Comparison of ENCODE assay signal across 23 cellular contexts in the genomic region with DNA sequence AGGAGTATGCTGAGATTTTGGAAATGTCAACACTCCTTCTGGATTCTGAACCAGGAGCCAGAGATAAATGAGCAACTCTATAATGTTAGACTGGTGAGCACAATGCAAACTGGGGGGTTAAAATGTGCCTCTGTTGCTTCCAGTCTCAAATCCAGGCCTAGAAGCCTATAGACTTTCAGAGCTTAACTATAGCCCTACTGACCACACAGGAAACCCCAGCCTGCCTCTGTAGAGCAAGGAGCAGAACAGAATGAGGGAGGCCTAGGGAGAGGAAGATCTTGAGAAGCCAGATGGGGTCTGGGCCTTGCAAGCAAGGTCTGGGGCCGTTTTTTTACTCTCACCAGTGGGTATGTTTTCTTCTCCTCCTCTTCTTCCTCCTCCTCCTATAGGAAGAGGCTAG.
DNase-seq lines count a peak whose midpoint lies in the region; ATAC-seq and TF ChIP-seq lines count a peak whose summit lies in the region.
"Had no signal": no experiment of that assay in that cellular context is flagged by ENCODE, and none has a peak within 500 bp of the region (broad histone marks: within the 10 kb centered on the region; RNA-seq: fewer than 3 reads in every experiment).

No MANE protein-coding gene starts in this region.

- peaks cover 0 to 16% (median 7%) of the 10 kb centered on the region in 11 experiments; a peak in 14 of 22 replicates for H3K9me3 ChIP-seq in BLaER1 treated with 17β-estradiol and CSF1 and Interleukin-3, amounts not matched to agents 10 nM and 100 nM (replicated peaks in 1 of 11)
- no peaks in the 10 kb centered on the region for H3K9me3 ChIP-seq in H9 (ENCODE audit: control insufficient read depth, low read depth, low read length)
- no peaks in the 10 kb centered on the region for H3K9me3 ChIP-seq in PC-9 (ENCODE audit: insufficient read depth, low read depth)
- no peaks in the 10 kb centered on the region for H3K9me3 ChIP-seq in mesenchymal stem cell (ENCODE audit: control insufficient read depth, low read length)
- no peaks in the 10 kb centered on the region for H3K9me3 ChIP-seq in prostate gland
- H3K9me3 ChIP-seq: BE2C, gastroesophageal sphincter, sigmoid colon, transverse colon had no signal

- peak overlapping the region; percentile 2 to 53 (median 39); a peak in 17 of 22 replicates for H3K4me2 ChIP-seq in BLaER1 treated with 17β-estradiol and CSF1 and Interleukin-3, amounts not matched to agents 10 nM and 100 nM
- no peak overlapping the region for H3K4me2 ChIP-seq in H9 (ENCODE audit: insufficient read depth, insufficient read length, low read length)
- H3K4me2 ChIP-seq in PC-9: no peak overlapping the region
- no peak overlapping the region for H3K4me2 ChIP-seq in mesenchymal stem cell (ENCODE audit: low read length, poor library complexity, severe bottlenecking)

- no peak overlapping the region for H4K8ac ChIP-seq in H9 (replicated peaks; ENCODE audit: insufficient read length, low read depth, low read length)
- no peak overlapping the region for H4K8ac ChIP-seq in mesenchymal stem cell (ENCODE audit: low read length)

- H3K27me3 ChIP-seq in BLaER1 treated with 17β-estradiol and CSF1 and Interleukin-3, amounts not matched to agents 10 nM and 100 nM: no peaks in the 10 kb centered on the region
- no peaks in the 10 kb centered on the region for H3K27me3 ChIP-seq in H9 (ENCODE audit: insufficient read depth, low read length)
- no peaks in the 10 kb centered on the region for H3K27me3 ChIP-seq in PC-9 (ENCODE audit: insufficient read depth, low read depth)
- no peaks in the 10 kb centered on the region for H3K27me3 ChIP-seq in mesenchymal stem cell (ENCODE audit: control insufficient read depth in 1 of 2, insufficient read depth in 1 of 2, low read length in 2 of 2)
- H3K27me3 ChIP-seq in prostate gland (replicated peaks; ENCODE audit: insufficient read depth): no peaks in the 10 kb centered on the region
- H3K27me3 ChIP-seq: BE2C, cardiac muscle cell, gastroesophageal sphincter, sigmoid colon, transverse colon had no signal

- no peaks in the 10 kb centered on the region for H4K20me1 ChIP-seq in BLaER1 treated with 17β-estradiol and CSF1 and Interleukin-3, amounts not matched to agents 10 nM and 100 nM
- H4K20me1 ChIP-seq in H9 (ENCODE audit: control insufficient read depth, insufficient read depth, insufficient read length) (no peaks in the 10 kb centered on the region), PC-9 (ENCODE audit: insufficient read depth) (no peaks in the 10 kb centered on the region)

- H3K9me3 Mint-ChIP-seq in H9: no peaks in the 10 kb centered on the region
- H3K9me3 Mint-ChIP-seq: T-helper 2 cell treated with Interferon-gamma antibody and Interleukin-4, amounts not matched to agents 5 μg/mL and 100 μg/mL, for 36 hours had no signal

- no peaks in the 10 kb centered on the region for H3K79me2 ChIP-seq in H9 (ENCODE audit: insufficient read depth, low read length)
- no peaks in the 10 kb centered on the region for H3K79me2 ChIP-seq in PC-9 (ENCODE audit: low read depth)

- POLR2A ChIA-PET in PC-9 (lab: Charles Lee; ENCODE audit: unreplicated experiment): no interaction called here

- intact Hi-C loops in PC-9 (cut with micrococcal nuclease; ENCODE audit: unreplicated experiment) (no loop called here), prostate gland (cut with DNase I) (no loop called here)

- ATAC-seq in HG03520 (IDR thresholded peaks at IDR 0.05; ENCODE audit: unreplicated experiment): no peak
- ATAC-seq in GM19324 (IDR thresholded peaks at IDR 0.05; ENCODE audit: low FRiP score, unreplicated experiment): no peak
- ATAC-seq: gastroesophageal sphincter had no signal

- H4K5ac ChIP-seq in H9 (ENCODE audit: insufficient read length, low read depth, low read length): no peak overlapping the region

- no peak overlapping the region for H2BK20ac ChIP-seq in H9 (ENCODE audit: low read depth, low read length, poor library complexity, severe bottlenecking)

- H3K18ac ChIP-seq in H9 (ENCODE audit: insufficient read length, low read depth, low read length) (no peak overlapping the region), mesenchymal stem cell (ENCODE audit: low read depth in 1 of 2, low read length in 2 of 2) (no peak overlapping the region)

- no peaks in the 10 kb centered on the region for H3K79me1 ChIP-seq in H9 (ENCODE audit: insufficient read depth, low read depth, low read length, poor library complexity, severe bottlenecking)
- no peaks in the 10 kb centered on the region for H3K79me1 ChIP-seq in mesenchymal stem cell (replicated peaks; ENCODE audit: low read length, poor library complexity, severe bottlenecking)

- H3K27me3 Mint-ChIP-seq in H9 (ENCODE audit: low read depth): no peaks in the 10 kb centered on the region
- H3K27me3 Mint-ChIP-seq: activated naive CD8-positive, alpha-beta T cell treated with anti-CD3 and anti-CD28 coated beads, Interleukin-2, amount 10 ng/mL, durations not matched to agents 7 days and 5 days had no signal

- peaks cover 0 to 4% of the 10 kb centered on the region in 2 experiments; a peak in 2 of 4 replicates for H3K4me1 Mint-ChIP-seq in H9
- H3K4me1 Mint-ChIP-seq: activated naive CD8-positive, alpha-beta T cell treated with anti-CD3 and anti-CD28 coated beads, Interleukin-2, amount 10 ng/mL, durations not matched to agents 7 days and 5 days; immature natural killer cell had no signal

- H3K36me3 Mint-ChIP-seq in H9 (ENCODE audit: insufficient read depth in 1 of 3, low read depth in 3 of 3): no peaks in the 10 kb centered on the region
- H3K36me3 Mint-ChIP-seq: activated naive CD8-positive, alpha-beta T cell treated with anti-CD3 and anti-CD28 coated beads, Interleukin-2, amount 10 ng/mL, durations not matched to agents 7 days and 5 days; immature natural killer cell had no signal

- H3K4me1 ChIP-seq in BLaER1 treated with 17β-estradiol and CSF1 and Interleukin-3, amounts not matched to agents 10 nM and 100 nM: peaks cover 4 to 38% (median 15%) of the 10 kb centered on the region in 10 experiments
- no peaks in the 10 kb centered on the region for H3K4me1 ChIP-seq in H9 (ENCODE audit: insufficient read depth, low read length)
- no peaks in the 10 kb centered on the region for H3K4me1 ChIP-seq in PC-9 (replicated peaks; ENCODE audit: insufficient read depth)
- H3K4me1 ChIP-seq in mesenchymal stem cell (ENCODE audit: control insufficient read depth, insufficient read depth, low read depth, low read length): no peaks in the 10 kb centered on the region
- H3K4me1 ChIP-seq in prostate gland (replicated peaks): no peaks in the 10 kb centered on the region
- H3K4me1 ChIP-seq: BE2C, sigmoid colon, transverse colon had no signal

- H3K4me3 Mint-ChIP-seq in H9: no peak overlapping the region
- H3K4me3 Mint-ChIP-seq: activated naive CD8-positive, alpha-beta T cell treated with anti-CD3 and anti-CD28 coated beads, Interleukin-2, amount 10 ng/mL, durations not matched to agents 7 days and 5 days; immature natural killer cell; T-helper 2 cell treated with Interferon-gamma antibody and Interleukin-4, amounts not matched to agents 5 μg/mL and 100 μg/mL, for 36 hours had no signal

- no peak overlapping the region for H3K4ac ChIP-seq in H9 (ENCODE audit: low read depth, low read length)
- no peak overlapping the region for H3K4ac ChIP-seq in mesenchymal stem cell (ENCODE audit: low read depth in 1 of 2, low read length in 2 of 2)

- no peak overlapping the region for H4K91ac ChIP-seq in H9 (ENCODE audit: insufficient read length, low read depth, low read length)
- H4K91ac ChIP-seq in mesenchymal stem cell (ENCODE audit: low read length): no peak overlapping the region

- no peaks in the 10 kb centered on the region for H3F3A ChIP-seq in PC-9 (ENCODE audit: insufficient read depth, low read depth)

- no peak overlapping the region for H3T11ph ChIP-seq in H9 (ENCODE audit: low read length)

- H2BK15ac ChIP-seq in H9 (ENCODE audit: low read depth, low read length): no peak overlapping the region
- H2BK15ac ChIP-seq in mesenchymal stem cell (ENCODE audit: low read depth, poor library complexity, severe bottlenecking): no peak overlapping the region

- no CpG with 5 or more reads among the region's 1 CpG for WGBS in H9 (ENCODE audit: extremely low coverage, insufficient read length, low lambda C conversion rate)
- no CpG with 5 or more reads among the region's 1 CpG for WGBS in mesenchymal stem cell
- 68% methylated on average over 1 of the region's 1 CpG for WGBS in prostate gland

- no peak for TF ChIP-seq POLR2A in prostate gland (IDR thresholded peaks at IDR 0.05)

- peak overlapping the region in 2 of 3 experiments; percentile 61 to 77; a peak in 3 of 7 replicates for H3K27ac Mint-ChIP-seq in H9
- H3K27ac Mint-ChIP-seq: activated naive CD8-positive, alpha-beta T cell treated with anti-CD3 and anti-CD28 coated beads, Interleukin-2, amount 10 ng/mL, durations not matched to agents 7 days and 5 days; immature natural killer cell; T-helper 2 cell treated with Interferon-gamma antibody and Interleukin-4, amounts not matched to agents 5 μg/mL and 100 μg/mL, for 36 hours had no signal

- H2AFZ ChIP-seq in H9 (ENCODE audit: low read length) (no peak overlapping the region), PC-9 (peak overlapping the region; percentile 62), mesenchymal stem cell (ENCODE audit: low read depth, low read length) (no peak overlapping the region)

- no peaks in the 10 kb centered on the region for H3K36me3 ChIP-seq in BLaER1 treated with 17β-estradiol and CSF1 and Interleukin-3, amounts not matched to agents 10 nM and 100 nM
- H3K36me3 ChIP-seq in PC-9 (ENCODE audit: low read depth) (no peaks in the 10 kb centered on the region), mesenchymal stem cell (ENCODE audit: control insufficient read depth in 1 of 2, insufficient read depth in 2 of 2, low read depth in 1 of 2, low read length in 2 of 2) (no peaks in the 10 kb centered on the region), prostate gland (no peaks in the 10 kb centered on the region)
- H3K36me3 ChIP-seq: BE2C, cardiac muscle cell, gastroesophageal sphincter, sigmoid colon, transverse colon had no signal

- no peaks in the 10 kb centered on the region for H3K23me2 ChIP-seq in H9 (ENCODE audit: insufficient read length, low read depth, low read length, poor library complexity, severe bottlenecking)

- BruUV-seq in PC-9 (replicated peaks; lab: Mats Ljungman, UMichigan): no TSS peak

- no peak overlapping the region for H3K9ac ChIP-seq in BLaER1 treated with 17β-estradiol and CSF1 and Interleukin-3, amounts not matched to agents 10 nM and 100 nM
- H3K9ac ChIP-seq in H9 (ENCODE audit: extremely low read depth, insufficient read length, low read length): no peak overlapping the region
- peak overlapping the region; percentile 71 for H3K9ac ChIP-seq in mesenchymal stem cell (ENCODE audit: low read length)

- H3K4me3 ChIP-seq in BLaER1 treated with 17β-estradiol and CSF1 and Interleukin-3, amounts not matched to agents 10 nM and 100 nM: no peak overlapping the region
- H3K4me3 ChIP-seq in PC-9: no peak overlapping the region
- no peak overlapping the region for H3K4me3 ChIP-seq in mesenchymal stem cell (ENCODE audit: insufficient read depth in 1 of 2, low read depth in 1 of 2, low read length in 2 of 2)
- H3K4me3 ChIP-seq in prostate gland: no peak overlapping the region
- H3K4me3 ChIP-seq: cardiac muscle cell, gastroesophageal sphincter, sigmoid colon, transverse colon had no signal

- H3K14ac ChIP-seq in H9 (ENCODE audit: insufficient read depth, low read length) (no peak overlapping the region), mesenchymal stem cell (ENCODE audit: low read length in 2 of 2) (no peak overlapping the region)

- peak overlapping the region in 1 of 11 experiments; percentile 2; a peak in 1 of 22 replicates for H3K27ac ChIP-seq in BLaER1 treated with 17β-estradiol and CSF1 and Interleukin-3, amounts not matched to agents 10 nM and 100 nM
- H3K27ac ChIP-seq in H9 (ENCODE audit: insufficient read length, low read depth, low read length) (no peak overlapping the region), PC-9 (no peak overlapping the region), mesenchymal stem cell (ENCODE audit: low read length, poor library complexity, severe bottlenecking) (no peak overlapping the region), prostate gland (no peak overlapping the region)
- H3K27ac ChIP-seq: cardiac muscle cell, gastroesophageal sphincter, sigmoid colon, transverse colon had no signal

- H3K9me2 ChIP-seq in PC-9 (ENCODE audit: insufficient read depth): no peaks in the 10 kb centered on the region

- peak; percentile 27 for DNase-seq in H9
- DNase-seq in PC-9: no peak
- DNase-seq in mesenchymal stem cell: no peak
- DNase-seq in activated CD4-positive, alpha-beta T cell treated with anti-CD3 and anti-CD28 coated beads, Interleukin-2, amount 50 U/mL, for 1 hour: no peak
- no peak for DNase-seq in prostate gland (ENCODE audit: low spot score)
- DNase-seq: activated CD4-positive, alpha-beta T cell treated with anti-CD3 and anti-CD28 coated beads for 4 hours; activated naive CD8-positive, alpha-beta T cell treated with anti-CD3 and anti-CD28 coated beads, Interleukin-2, amount 10 ng/mL, durations not matched to agents 7 days and 5 days; activated T-cell treated with anti-CD3 and anti-CD28 coated beads for 4 hours; BE2C; DMS153; immature natural killer cell; NCI-H2081; NCI-H526 treated with DMSO at 0.1 percent for 48 hours; SHP77 treated with DMSO at 0.1 percent for 48 hours; sigmoid colon; stimulated activated CD4-positive, alpha-beta T cell treated with anti-CD3 and anti-CD28 coated beads, Interleukin-4, amount 100 ng/mL, for 4 hours; transverse colon had no signal

- H2BK5ac ChIP-seq in H9 (ENCODE audit: insufficient read length, low read length): no peak overlapping the region
- no peak overlapping the region for H2BK5ac ChIP-seq in mesenchymal stem cell (ENCODE audit: low read depth, low read length, poor library complexity, severe bottlenecking)

- H2BK120ac ChIP-seq in H9 (ENCODE audit: low read depth, low read length, poor library complexity, severe bottlenecking): no peak overlapping the region
- no peak overlapping the region for H2BK120ac ChIP-seq in mesenchymal stem cell (ENCODE audit: low read depth, low read length)

- H2AK5ac ChIP-seq in H9 (ENCODE audit: insufficient read length, low read length): no peak overlapping the region
- H2AK5ac ChIP-seq in mesenchymal stem cell (ENCODE audit: low read length, severe bottlenecking): no peak overlapping the region

- CTCF ChIA-PET in PC-9 (lab: Charles Lee): no interaction called here

- no peak overlapping the region for H2BK12ac ChIP-seq in H9 (ENCODE audit: insufficient read length, low read depth, low read length)
- H2BK12ac ChIP-seq in mesenchymal stem cell (ENCODE audit: low read length in 2 of 2): no peak overlapping the region

- no peak overlapping the region for H3K56ac ChIP-seq in H9 (ENCODE audit: insufficient read length, low read depth, low read length)

- H3K23ac ChIP-seq in H9 (ENCODE audit: insufficient read length, low read depth, low read length) (no peak overlapping the region), mesenchymal stem cell (ENCODE audit: low read length in 2 of 2) (no peak overlapping the region)

- TF ChIP-seq CTCF in H9 (conservative IDR thresholded peaks at IDR 0.05): no peak
- TF ChIP-seq CTCF in PC-9 (conservative IDR thresholded peaks at IDR 0.05): no peak
- TF ChIP-seq CTCF in prostate gland (IDR thresholded peaks at IDR 0.05): no peak

Comparison
In these comparisons a context has a peak if more than half of its experiments do, and no peak if none do; other contexts are left out.
1. H3K4me2 ChIP-seq: peak in BLaER1 treated with 17β-estradiol and CSF1 and Interleukin-3, amounts not matched to agents 10 nM and 100 nM (11 of 11); none in H9 (single experiment), PC-9 (single experiment) and mesenchymal stem cell (single experiment).